Comparison of ENCODE assay signal across 9 cellular contexts in the genomic region with DNA sequence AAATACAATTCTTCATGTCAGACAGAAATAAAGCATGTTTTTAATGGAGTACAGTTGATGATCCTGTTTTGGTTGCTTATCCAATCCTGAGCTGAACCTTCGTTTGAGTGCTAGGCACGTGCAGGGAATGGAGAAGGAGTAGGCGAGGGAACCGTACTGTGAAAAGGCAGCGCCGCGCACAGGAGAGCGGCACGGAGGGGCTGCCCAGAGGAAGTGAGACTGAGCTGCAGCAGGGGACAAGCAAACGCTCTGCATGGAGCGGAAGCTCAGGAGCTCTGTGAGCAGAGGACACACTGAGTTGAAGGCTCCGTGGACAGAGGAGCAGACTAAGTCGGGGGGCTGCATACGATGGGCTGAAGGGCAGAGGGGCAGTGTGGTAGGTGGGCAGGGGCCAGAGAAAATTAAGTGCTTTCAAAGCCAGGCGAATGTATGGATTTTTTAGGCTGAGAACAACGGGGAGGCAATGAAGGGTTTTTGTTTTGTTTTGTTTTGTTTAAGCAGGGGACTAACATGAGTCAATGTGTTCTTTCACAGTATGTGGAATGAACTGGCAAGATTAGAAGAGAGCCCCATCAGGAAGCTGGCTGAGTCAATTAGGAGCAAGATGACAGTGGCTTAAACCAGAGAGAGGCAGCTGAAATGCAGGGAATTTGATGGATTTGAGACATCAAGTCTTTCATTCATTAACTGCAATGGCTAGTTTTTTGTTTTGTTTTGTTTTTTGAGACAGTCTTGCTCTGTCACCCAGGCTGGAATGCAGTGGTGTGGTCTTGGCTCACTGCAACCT. TPM values are rescaled to one million over a fixed set of nuclear protein-coding genes. Genes with fewer than 3 reads are reported as not detected.
DNase-seq lines count a peak whose midpoint lies in the region; ATAC-seq lines count a peak whose summit lies in the region.
"Had no signal": no experiment of that assay in that cellular context is flagged by ENCODE, and none has a peak within 500 bp of the region (broad histone marks: within the 10 kb centered on the region; RNA-seq: fewer than 3 reads in every experiment).

No MANE protein-coding gene starts in this region.

- DNase-seq in NCI-H2171 treated with DMSO at 0.1 percent for 48 hours (lab: John Stamatoyannopoulos, UW) = peak; percentile 11
- no peak for DNase-seq in NCI-H2171 (lab: John Stamatoyannopoulos, UW)
- DNase-seq in astrocyte of the hippocampus (ENCODE audit: low read depth, low spot score) = peak; percentile 81
- peak; percentile 10 for DNase-seq in myocyte (ENCODE audit: low read depth)
- no peak for DNase-seq in stimulated activated CD4-positive, alpha-beta T cell treated with anti-CD3 and anti-CD28 coated beads, Interleukin-1b, Interleukin-23, amount 100 ng/mL, for 48 hours
- DNase-seq: natural killer cell had no signal

- ATAC-seq in HG03095 (IDR thresholded peaks at IDR 0.05; ENCODE audit: unreplicated experiment) (peak; percentile 94), GM21390 (IDR thresholded peaks at IDR 0.05; ENCODE audit: unreplicated experiment) (no peak), HG03378 (IDR thresholded peaks at IDR 0.05; ENCODE audit: unreplicated experiment) (no peak)

RNA-seq across cellular contexts. Expression of gene TM2D3, which starts 23.8 kb away (rescaled TPM):
- 39.4 and 51.5 TPM in 2 replicates for total RNA-seq in myocyte
- polyA plus RNA-seq in myocyte (2012) = 49.2 TPM

RNA-seq across cellular contexts. Expression of gene TARS3, which starts 48.3 kb away (rescaled TPM):
- total RNA-seq in myocyte = 26.2 and 48.0 TPM in 2 replicates
- 9.5 TPM for polyA plus RNA-seq in myocyte (2012)

Comparison
In these comparisons a context has a peak if more than half of its experiments do, and no peak if none do; other contexts are left out.
1. DNase-seq: peak in NCI-H2171 treated with DMSO at 0.1 percent for 48 hours (single experiment), astrocyte of the hippocampus (single experiment) and myocyte (single experiment); none in NCI-H2171 (single experiment) and stimulated activated CD4-positive, alpha-beta T cell treated with anti-CD3 and anti-CD28 coated beads, Interleukin-1b, Interleukin-23, amount 100 ng/mL, for 48 hours (single experiment).